Comparison of ENCODE assay signal across 22 cellular contexts in genomic region chr4:15054546-15054945, GRCh38.
"Had no signal": no experiment of that assay in that cellular context is flagged by ENCODE, and none has a peak within 500 bp of the region (broad histone marks: within the 10 kb centered on the region; RNA-seq: fewer than 3 reads in every experiment).

No MANE protein-coding gene starts in this region.

- DNase-seq: cerebellar nuclear complex; cortex of kidney; effector CD4-positive, alpha-beta T cell; gastrocnemius medialis; head of caudate nucleus; kidney; mesenchymal stem cell; midbrain; naive thymus-derived CD4-positive, alpha-beta T cell; sigmoid colon; stimulated activated CD4-positive, alpha-beta T cell treated with anti-CD3 and anti-CD28 coated beads, Interleukin-2, amount 100 ng/mL, for 24 hours; stimulated activated CD4-positive, alpha-beta T cell treated with anti-CD3 and anti-CD28 coated beads, Interleukin-4, amount 100 ng/mL, for 24 hours; stimulated activated naive CD8-positive, alpha-beta T cell treated with anti-CD3 and anti-CD28 coated beads, Interleukin-15, Interleukin-2, amounts not matched to agents 100 U/mL and 50 U/mL, for 24 hours; substantia nigra; testis; tibial artery had no signal

- H3K4me1 ChIP-seq: gastrocnemius medialis, prostate gland, right atrium auricular region, testis had no signal

- H3K27me3 Mint-ChIP-seq: naive thymus-derived CD4-positive, alpha-beta T cell; type B pancreatic cell had no signal

- H3K4me3 Mint-ChIP-seq: naive thymus-derived CD4-positive, alpha-beta T cell; stimulated activated effector memory CD8-positive, alpha-beta T cell treated with anti-CD3 and anti-CD28 coated beads, Interleukin-12 subunit alpha, Interleukin-12 subunit beta, amount 100 ng/mL, for 72 hours; type B pancreatic cell had no signal

- H3K9me3 Mint-ChIP-seq: naive thymus-derived CD4-positive, alpha-beta T cell; stimulated activated effector memory CD8-positive, alpha-beta T cell treated with anti-CD3 and anti-CD28 coated beads, Interleukin-12 subunit alpha, Interleukin-12 subunit beta, amount 100 ng/mL, for 72 hours; type B pancreatic cell had no signal

- H3K4me3 ChIP-seq: gastrocnemius medialis, hepatocyte, lung, prostate gland, right atrium auricular region, sigmoid colon, testis, tibial artery had no signal

- H3K27ac ChIP-seq: gastrocnemius medialis, hepatocyte, prostate gland, right atrium auricular region, sigmoid colon, testis, tibial artery had no signal

- H3K27ac Mint-ChIP-seq: naive thymus-derived CD4-positive, alpha-beta T cell; stimulated activated effector memory CD8-positive, alpha-beta T cell treated with anti-CD3 and anti-CD28 coated beads, Interleukin-12 subunit alpha, Interleukin-12 subunit beta, amount 100 ng/mL, for 72 hours; type B pancreatic cell had no signal

- H3K36me3 ChIP-seq: prostate gland had no signal

- H3K27me3 ChIP-seq: gastrocnemius medialis, hepatocyte, right atrium auricular region, sigmoid colon, testis, tibial artery had no signal

- H3K9me3 ChIP-seq: gastrocnemius medialis, prostate gland, right atrium auricular region, sigmoid colon, testis, tibial artery had no signal

- H3K4me1 Mint-ChIP-seq: stimulated activated effector memory CD8-positive, alpha-beta T cell treated with anti-CD3 and anti-CD28 coated beads, Interleukin-12 subunit alpha, Interleukin-12 subunit beta, amount 100 ng/mL, for 72 hours had no signal
